Comparison of ENCODE assay signal across 2 cellular contexts in genomic region chr7:73307436-73307835, GRCh38.
TF ChIP-seq lines count a peak whose summit lies in the region.

No MANE protein-coding gene starts in this region.

TF ChIP-seq in SK-N-SH, 30 proteins besides CTCF, POLR2A, EP300 and RAD21 (continued from another document):
- TF ChIP-seq MAX (IDR thresholded peaks at IDR 0.05; ENCODE audit: low read depth) (no peak), TCF12 (IDR thresholded peaks at IDR 0.05) (no peak), NRF1 (IDR thresholded peaks at IDR 0.05; ENCODE audit: low read depth, low read length) (no peak), RFX5 (IDR thresholded peaks at IDR 0.05; ENCODE audit: low read length) (no peak), MXI1 (IDR thresholded peaks at IDR 0.05; ENCODE audit: low read depth, low read length) (no peak)
- TF ChIP-seq, protein P1, sequence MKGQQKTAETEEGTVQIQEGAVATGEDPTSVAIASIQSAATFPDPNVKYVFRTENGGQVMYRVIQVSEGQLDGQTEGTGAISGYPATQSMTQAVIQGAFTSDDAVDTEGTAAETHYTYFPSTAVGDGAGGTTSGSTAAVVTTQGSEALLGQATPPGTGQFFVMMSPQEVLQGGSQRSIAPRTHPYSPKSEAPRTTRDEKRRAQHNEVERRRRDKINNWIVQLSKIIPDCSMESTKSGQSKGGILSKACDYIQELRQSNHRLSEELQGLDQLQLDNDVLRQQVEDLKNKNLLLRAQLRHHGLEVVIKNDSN (IDR thresholded peaks at IDR 0.05; ENCODE audit: borderline replicate concordance, low read depth) = no peak
- TF ChIP-seq, protein P2, sequence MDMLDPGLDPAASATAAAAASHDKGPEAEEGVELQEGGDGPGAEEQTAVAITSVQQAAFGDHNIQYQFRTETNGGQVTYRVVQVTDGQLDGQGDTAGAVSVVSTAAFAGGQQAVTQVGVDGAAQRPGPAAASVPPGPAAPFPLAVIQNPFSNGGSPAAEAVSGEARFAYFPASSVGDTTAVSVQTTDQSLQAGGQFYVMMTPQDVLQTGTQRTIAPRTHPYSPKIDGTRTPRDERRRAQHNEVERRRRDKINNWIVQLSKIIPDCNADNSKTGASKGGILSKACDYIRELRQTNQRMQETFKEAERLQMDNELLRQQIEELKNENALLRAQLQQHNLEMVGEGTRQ (IDR thresholded peaks at IDR 0.05; ENCODE audit: borderline replicate concordance, low read depth, low read length) = no peak

TF ChIP-seq in SK-N-SH treated with all-trans-retinoic acid at 6 μM for 48 hours, 23 proteins besides CTCF, POLR2A, EP300 and RAD21 (continued from another document):
- TF ChIP-seq, protein P3, sequence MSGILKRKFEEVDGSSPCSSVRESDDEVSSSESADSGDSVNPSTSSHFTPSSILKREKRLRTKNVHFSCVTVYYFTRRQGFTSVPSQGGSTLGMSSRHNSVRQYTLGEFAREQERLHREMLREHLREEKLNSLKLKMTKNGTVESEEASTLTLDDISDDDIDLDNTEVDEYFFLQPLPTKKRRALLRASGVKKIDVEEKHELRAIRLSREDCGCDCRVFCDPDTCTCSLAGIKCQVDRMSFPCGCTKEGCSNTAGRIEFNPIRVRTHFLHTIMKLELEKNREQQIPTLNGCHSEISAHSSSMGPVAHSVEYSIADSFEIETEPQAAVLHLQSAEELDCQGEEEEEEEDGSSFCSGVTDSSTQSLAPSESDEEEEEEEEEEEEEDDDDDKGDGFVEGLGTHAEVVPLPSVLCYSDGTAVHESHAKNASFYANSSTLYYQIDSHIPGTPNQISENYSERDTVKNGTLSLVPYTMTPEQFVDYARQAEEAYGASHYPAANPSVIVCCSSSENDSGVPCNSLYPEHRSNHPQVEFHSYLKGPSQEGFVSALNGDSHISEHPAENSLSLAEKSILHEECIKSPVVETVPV (CRISPR knock-in tag; IDR thresholded peaks at IDR 0.05) = no peak
- TF ChIP-seq TOX (CRISPR knock-in tag; IDR thresholded peaks at IDR 0.05; ENCODE audit: borderline replicate concordance) (no peak), BACH2 (CRISPR knock-in tag; IDR thresholded peaks at IDR 0.05; ENCODE audit: borderline replicate concordance) (no peak), ZFP3 (CRISPR knock-in tag; IDR thresholded peaks at IDR 0.05) (no peak), TCF4 (CRISPR knock-in tag; IDR thresholded peaks at IDR 0.05; ENCODE audit: borderline replicate concordance) (no peak), POU6F1 (CRISPR knock-in tag; IDR thresholded peaks at IDR 0.05; ENCODE audit: borderline replicate concordance, low read depth) (no peak), ZNF565 (CRISPR knock-in tag; conservative IDR thresholded peaks at IDR 0.05; ENCODE audit: low read depth) (no peak), ZNF70 (CRISPR knock-in tag; IDR thresholded peaks at IDR 0.05) (no peak), CSDC2 (CRISPR knock-in tag; IDR thresholded peaks at IDR 0.05) (no peak), ZFP30 (CRISPR knock-in tag; IDR thresholded peaks at IDR 0.05) (no peak), OSR1 (CRISPR knock-in tag; IDR thresholded peaks at IDR 0.05) (no peak), ISL1 (CRISPR knock-in tag; IDR thresholded peaks at IDR 0.05) (no peak)
- TF ChIP-seq, protein P4, sequence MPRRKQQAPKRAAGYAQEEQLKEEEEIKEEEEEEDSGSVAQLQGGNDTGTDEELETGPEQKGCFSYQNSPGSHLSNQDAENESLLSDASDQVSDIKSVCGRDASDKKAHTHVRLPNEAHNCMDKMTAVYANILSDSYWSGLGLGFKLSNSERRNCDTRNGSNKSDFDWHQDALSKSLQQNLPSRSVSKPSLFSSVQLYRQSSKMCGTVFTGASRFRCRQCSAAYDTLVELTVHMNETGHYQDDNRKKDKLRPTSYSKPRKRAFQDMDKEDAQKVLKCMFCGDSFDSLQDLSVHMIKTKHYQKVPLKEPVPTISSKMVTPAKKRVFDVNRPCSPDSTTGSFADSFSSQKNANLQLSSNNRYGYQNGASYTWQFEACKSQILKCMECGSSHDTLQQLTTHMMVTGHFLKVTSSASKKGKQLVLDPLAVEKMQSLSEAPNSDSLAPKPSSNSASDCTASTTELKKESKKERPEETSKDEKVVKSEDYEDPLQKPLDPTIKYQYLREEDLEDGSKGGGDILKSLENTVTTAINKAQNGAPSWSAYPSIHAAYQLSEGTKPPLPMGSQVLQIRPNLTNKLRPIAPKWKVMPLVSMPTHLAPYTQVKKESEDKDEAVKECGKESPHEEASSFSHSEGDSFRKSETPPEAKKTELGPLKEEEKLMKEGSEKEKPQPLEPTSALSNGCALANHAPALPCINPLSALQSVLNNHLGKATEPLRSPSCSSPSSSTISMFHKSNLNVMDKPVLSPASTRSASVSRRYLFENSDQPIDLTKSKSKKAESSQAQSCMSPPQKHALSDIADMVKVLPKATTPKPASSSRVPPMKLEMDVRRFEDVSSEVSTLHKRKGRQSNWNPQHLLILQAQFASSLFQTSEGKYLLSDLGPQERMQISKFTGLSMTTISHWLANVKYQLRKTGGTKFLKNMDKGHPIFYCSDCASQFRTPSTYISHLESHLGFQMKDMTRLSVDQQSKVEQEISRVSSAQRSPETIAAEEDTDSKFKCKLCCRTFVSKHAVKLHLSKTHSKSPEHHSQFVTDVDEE (CRISPR knock-in tag; IDR thresholded peaks at IDR 0.05) = no peak
